Comparison of ENCODE assay signal across 28 cellular contexts in genomic region chr17:44178133-44178532, GRCh38. TPM values are rescaled to one million over a fixed set of nuclear protein-coding genes. Genes with fewer than 3 reads are reported as not detected.
"Had no signal": no experiment of that assay in that cellular context is flagged by ENCODE, and none has a peak within 500 bp of the region (broad histone marks: within the 10 kb centered on the region; RNA-seq: fewer than 3 reads in every experiment).

No MANE protein-coding gene starts in this region.

- H3K4me1 ChIP-seq: colonic mucosa, esophagus muscularis mucosa, foreskin keratinocyte, gastroesophageal sphincter, prostate gland, sigmoid colon, tibial artery, upper lobe of left lung, uterus had no signal

- H3K4me3 ChIP-seq: colonic mucosa, esophagus muscularis mucosa, gastroesophageal sphincter, heart left ventricle, hepatocyte, lung, mucosa of descending colon, prostate gland, sigmoid colon, testis, tibial artery, upper lobe of left lung, uterus had no signal

- H3K4me2 ChIP-seq: hepatocyte had no signal

- H3K27me3 ChIP-seq: colonic mucosa, esophagus muscularis mucosa, foreskin keratinocyte, gastroesophageal sphincter, heart left ventricle, hepatocyte, sigmoid colon, testis, tibial artery, upper lobe of left lung, uterus had no signal

- H3K36me3 ChIP-seq: colonic mucosa, uterus had no signal

- H2AFZ ChIP-seq: hepatocyte had no signal

- DNase-seq: colonic mucosa; effector CD8-positive, alpha-beta T cell; foreskin keratinocyte; kidney; mucosa of descending colon; naive B cell; right cardiac atrium; sigmoid colon; stimulated activated CD4-positive, alpha-beta T cell treated with anti-CD3 and anti-CD28 coated beads, Interleukin-2, amount 100 ng/mL, for 24 hours; stimulated activated CD4-positive, alpha-beta T cell treated with anti-CD3 and anti-CD28 coated beads, Interleukin-4, amount 100 ng/mL, for 24 hours; stimulated activated naive CD8-positive, alpha-beta T cell treated with anti-CD3 and anti-CD28 coated beads, Interleukin-15, Interleukin-2, amounts not matched to agents 100 U/mL and 50 U/mL, for 24 hours; substantia nigra; testis; tibial artery; upper lobe of left lung; uterus had no signal

- ATAC-seq: foreskin keratinocyte; gastroesophageal sphincter; left lobe of liver; mucosa of descending colon; stimulated activated memory B cell treated with anti-CD40 and anti-IgM and Interleukin-4, amounts not matched to agents 10 μg/mL and 1 μg/mL and 100 μg/mL, for 72 hours; stimulated activated naive CD8-positive, alpha-beta T cell treated with anti-CD3 and anti-CD28 coated beads, Interleukin-15, Interleukin-2, amounts not matched to agents 100 U/mL and 50 U/mL, for 24 hours had no signal

- H3K27ac ChIP-seq: colonic mucosa, epithelial cell of prostate, esophagus muscularis mucosa, foreskin keratinocyte, gastroesophageal sphincter, heart left ventricle, hepatocyte, prostate gland, sigmoid colon, testis, tibial artery, upper lobe of left lung, uterus had no signal

- H3K9me3 ChIP-seq: colonic mucosa, esophagus muscularis mucosa, gastroesophageal sphincter, heart left ventricle, mucosa of descending colon, prostate gland, sigmoid colon, testis, tibial artery, upper lobe of left lung, uterus had no signal

RNA-seq across cellular contexts. Expression of gene ASB16, which starts 7.6 kb away (rescaled TPM):
- total RNA-seq: foreskin keratinocyte, left lobe of liver, osteocyte, renal cortical epithelial cell had no signal
- polyA plus RNA-seq: fibroblast of lung, foreskin keratinocyte had no signal
